Comparison of ENCODE assay signal across 21 cellular contexts in genomic region chr12:97047361-97047760, GRCh38.
"Had no signal": no experiment of that assay in that cellular context is flagged by ENCODE, and none has a peak within 500 bp of the region (broad histone marks: within the 10 kb centered on the region; RNA-seq: fewer than 3 reads in every experiment).

No MANE protein-coding gene starts in this region.

- H3K27me3 ChIP-seq: colonic mucosa, foreskin keratinocyte, hepatocyte, stomach had no signal

- H3K4me3 Mint-ChIP-seq: endodermal cell, naive B cell, nephron progenitor cell, type B pancreatic cell had no signal

- H3K27ac Mint-ChIP-seq: naive B cell, type B pancreatic cell had no signal

- H3K27me3 Mint-ChIP-seq: type B pancreatic cell had no signal

- DNase-seq: colonic mucosa; dermis blood vessel endothelial cell; effector CD4-positive, alpha-beta T cell; endodermal cell; erythroblast; foreskin keratinocyte; left colon; left ventricle myocardium superior; mesenchymal stem cell; midbrain; naive B cell; nephron progenitor cell; right cardiac atrium; small intestine; stimulated activated CD4-positive, alpha-beta T cell treated with anti-CD3 and anti-CD28 coated beads, Interleukin-12 subunit alpha, Interleukin-12 subunit beta, amount 100 ng/mL, for 4 hours; stimulated activated naive CD4-positive, alpha-beta T cell; stomach; substantia nigra had no signal

- H3K36me3 ChIP-seq: colonic mucosa, stomach had no signal

- H3K27ac ChIP-seq: colonic mucosa, foreskin keratinocyte, hepatocyte, stomach had no signal

- H3K36me3 Mint-ChIP-seq: naive B cell, type B pancreatic cell had no signal

- H3K4me3 ChIP-seq: colonic mucosa, hepatocyte, lung, stomach had no signal

- H3K9me3 Mint-ChIP-seq: endodermal cell, nephron progenitor cell had no signal

- H3K4me1 ChIP-seq: colonic mucosa, foreskin keratinocyte, stomach had no signal

- H3K9me3 ChIP-seq: colonic mucosa, stomach had no signal

- H3K4me1 Mint-ChIP-seq: naive B cell had no signal
